Comparison of ENCODE assay signal across 28 cellular contexts in genomic region chr5:106435185-106435584, GRCh38.
"Had no signal": no experiment of that assay in that cellular context is flagged by ENCODE, and none has a peak within 500 bp of the region (broad histone marks: within the 10 kb centered on the region; RNA-seq: fewer than 3 reads in every experiment).

No MANE protein-coding gene starts in this region.

- H3K36me3 ChIP-seq: neural progenitor cell, ovary, right lobe of liver, sigmoid colon, stomach, tibial artery, transverse colon, upper lobe of right lung, uterus had no signal

- H3K9me3 ChIP-seq: ovary, psoas muscle, right lobe of liver, testis, tibial artery, upper lobe of right lung, uterus had no signal

- H3K36me3 Mint-ChIP-seq: natural killer cell; neural progenitor cell; stimulated activated effector memory CD8-positive, alpha-beta T cell treated with anti-CD3 and anti-CD28 coated beads, Interleukin-12 subunit alpha, Interleukin-12 subunit beta, amount 100 ng/mL, for 72 hours; stimulated activated naive B cell treated with anti-CD40 and anti-IgM and Interleukin-4, amounts not matched to agents 10 μg/mL and 1 μg/mL and 100 μg/mL, for 72 hours; type B pancreatic cell had no signal

- ATAC-seq: natural killer cell; psoas muscle; right cardiac atrium; right lobe of liver; stimulated activated effector memory CD8-positive, alpha-beta T cell treated with anti-CD3 and anti-CD28 coated beads, Interleukin-12 subunit alpha, Interleukin-12 subunit beta, amount 100 ng/mL, for 72 hours; stimulated activated naive B cell treated with anti-CD40 and anti-IgM and Interleukin-4, amounts not matched to agents 10 μg/mL and 1 μg/mL and 100 μg/mL, for 72 hours; upper lobe of right lung had no signal

- H3K27ac ChIP-seq: neural progenitor cell, ovary, parathyroid adenoma, psoas muscle, right lobe of liver, sigmoid colon, stomach, testis, tibial artery, transverse colon, upper lobe of right lung, uterus had no signal

- H3K4me3 Mint-ChIP-seq: natural killer cell; nephron; neural progenitor cell; stimulated activated effector memory CD8-positive, alpha-beta T cell treated with anti-CD3 and anti-CD28 coated beads, Interleukin-12 subunit alpha, Interleukin-12 subunit beta, amount 100 ng/mL, for 72 hours; stimulated activated naive B cell treated with anti-CD40 and anti-IgM and Interleukin-4, amounts not matched to agents 10 μg/mL and 1 μg/mL and 100 μg/mL, for 72 hours; stimulated activated naive CD8-positive, alpha-beta T cell treated with anti-CD3 and anti-CD28 coated beads, Interleukin-15, Interleukin-2, amounts not matched to agents 100 ng/mL and 50 ng/mL, for 24 hours; type B pancreatic cell had no signal

- H3K9ac ChIP-seq: neural progenitor cell, parathyroid adenoma had no signal

- H3K4me2 ChIP-seq: neural progenitor cell had no signal

- H2AFZ ChIP-seq: neural progenitor cell, parathyroid adenoma had no signal

- H3K27me3 Mint-ChIP-seq: progenitor cell of endocrine pancreas; stimulated activated naive B cell treated with anti-CD40 and anti-IgM and Interleukin-4, amounts not matched to agents 10 μg/mL and 1 μg/mL and 100 μg/mL, for 72 hours; stimulated activated naive CD8-positive, alpha-beta T cell treated with anti-CD3 and anti-CD28 coated beads, Interleukin-15, Interleukin-2, amounts not matched to agents 100 ng/mL and 50 ng/mL, for 24 hours; type B pancreatic cell had no signal

- H3K4me3 ChIP-seq: neural progenitor cell, ovary, psoas muscle, right lobe of liver, sigmoid colon, stomach, testis, tibial artery, transverse colon, upper lobe of right lung, uterus had no signal

- H3K27ac Mint-ChIP-seq: natural killer cell; nephron; neural progenitor cell; progenitor cell of endocrine pancreas; stimulated activated effector memory CD8-positive, alpha-beta T cell treated with anti-CD3 and anti-CD28 coated beads, Interleukin-12 subunit alpha, Interleukin-12 subunit beta, amount 100 ng/mL, for 72 hours; stimulated activated naive B cell treated with anti-CD40 and anti-IgM and Interleukin-4, amounts not matched to agents 10 μg/mL and 1 μg/mL and 100 μg/mL, for 72 hours; stimulated activated naive CD8-positive, alpha-beta T cell treated with anti-CD3 and anti-CD28 coated beads, Interleukin-15, Interleukin-2, amounts not matched to agents 100 ng/mL and 50 ng/mL, for 24 hours; type B pancreatic cell had no signal

- H3K79me2 ChIP-seq: parathyroid adenoma had no signal

- H3K4me1 ChIP-seq: neural progenitor cell, parathyroid adenoma, psoas muscle, right lobe of liver, sigmoid colon, stomach, testis, tibial artery, transverse colon, upper lobe of right lung, uterus had no signal

- H3K4me1 Mint-ChIP-seq: natural killer cell; nephron; neural progenitor cell; stimulated activated effector memory CD8-positive, alpha-beta T cell treated with anti-CD3 and anti-CD28 coated beads, Interleukin-12 subunit alpha, Interleukin-12 subunit beta, amount 100 ng/mL, for 72 hours; stimulated activated naive B cell treated with anti-CD40 and anti-IgM and Interleukin-4, amounts not matched to agents 10 μg/mL and 1 μg/mL and 100 μg/mL, for 72 hours had no signal

- H3K27me3 ChIP-seq: neural progenitor cell, ovary, right lobe of liver, sigmoid colon, stomach, testis, tibial artery, transverse colon, upper lobe of right lung, uterus had no signal

- DNase-seq: natural killer cell; occipital lobe; ovary; posterior cingulate gyrus; psoas muscle; right cardiac atrium; right lobe of liver; sigmoid colon; small intestine; stimulated activated CD4-positive, alpha-beta T cell treated with anti-CD3 and anti-CD28 coated beads, Interleukin-15, amount 100 ng/mL, for 24 hours; stimulated activated CD4-positive, alpha-beta T cell treated with anti-CD3 and anti-CD28 coated beads, Interleukin-2, amount 100 ng/mL, for 24 hours; stimulated activated CD4-positive, alpha-beta T cell treated with anti-CD3 and anti-CD28 coated beads, Interleukin-2, amount 100 ng/mL, for 48 hours; stimulated activated CD4-positive, alpha-beta T cell treated with anti-CD3 and anti-CD28 coated beads, Interleukin-4, amount 100 ng/mL, for 24 hours; stimulated activated naive B cell treated with anti-CD40 and anti-IgM and Interleukin-4, amounts not matched to agents 10 μg/mL and 1 μg/mL and 100 μg/mL, for 72 hours; stimulated activated naive CD4-positive, alpha-beta T cell treated with Interleukin-2 at 50 U/mL for 16 hours; stomach; testis; tibial artery; transverse colon; upper lobe of right lung; uterus had no signal
